ENCODE assay signal across 1 cellular context in genomic region chr17:72119963-72120877, GRCh38.
TF ChIP-seq lines count a peak whose summit lies in the region.

No MANE protein-coding gene starts in this region.

TF ChIP-seq in SK-N-SH, 30 proteins besides CTCF, POLR2A, EP300 and RAD21 (continued from another document):
- TF ChIP-seq USF1 (IDR thresholded peaks at IDR 0.05; ENCODE audit: borderline replicate concordance, low read depth) (no peak), RCOR1 (IDR thresholded peaks at IDR 0.05; ENCODE audit: low read length) (peak; percentile 53; the same call in 1 of the 2 replicates)
